ENCODE assay signal across 8 cellular contexts in the genomic region with DNA sequence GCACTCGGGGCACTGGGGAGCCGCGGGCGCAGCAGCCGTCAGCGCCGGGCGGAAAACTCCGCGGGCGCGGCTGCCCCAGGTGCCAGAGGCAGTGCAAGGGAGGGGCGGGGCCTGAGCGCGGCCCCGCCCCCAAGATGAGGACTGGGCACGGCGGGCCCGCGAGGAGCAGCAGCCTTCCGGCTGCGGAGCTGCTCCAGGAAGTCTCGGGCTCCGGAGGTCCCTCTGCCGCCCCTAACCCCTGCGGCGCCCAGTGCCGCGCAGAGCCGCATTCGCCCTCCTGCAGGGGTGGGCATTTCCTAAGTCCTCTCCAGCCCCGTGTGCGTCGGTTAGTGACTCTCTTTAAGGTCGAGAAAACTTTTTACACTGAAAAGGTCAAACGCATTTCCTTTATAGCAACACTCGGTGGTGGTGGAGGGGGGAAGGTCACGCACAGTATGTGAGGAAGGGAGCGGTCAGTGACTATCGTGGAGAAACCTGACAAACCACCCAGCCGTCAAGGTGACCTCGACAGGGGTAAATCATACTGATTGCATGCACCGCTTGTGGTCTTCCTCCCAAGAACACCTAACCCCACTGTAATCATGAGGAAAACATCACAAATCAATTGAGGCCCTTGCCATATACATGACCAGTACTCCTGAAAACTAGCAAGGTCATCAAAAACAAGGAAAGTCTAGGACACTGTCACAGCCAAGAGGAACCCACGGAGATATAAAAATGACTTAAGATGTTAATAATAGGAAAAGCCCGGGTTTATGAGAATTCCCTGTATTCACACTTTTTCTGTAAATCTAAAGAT.
DNase-seq lines count a peak whose midpoint lies in the region; ATAC-seq lines count a peak whose summit lies in the region.

A gene (minus strand): TSS at position 60 of the 799 bp plus-strand sequence. CDS start 32,676 bp downstream, outside the sequence.

- H3K27me3 ChIP-seq in NT2/D1 (ENCODE audit: insufficient read depth, insufficient read length) (no peaks in the 10 kb centered on the region), muscle layer of colon (ENCODE audit: control insufficient read depth in 1 of 2, insufficient read depth in 2 of 2, low read length in 2 of 2) (no peaks in the 10 kb centered on the region)

- H3K9me3 ChIP-seq in NT2/D1 (ENCODE audit: insufficient read depth, low read length) (no peaks in the 10 kb centered on the region), muscle layer of colon (ENCODE audit: low read length) (no peaks in the 10 kb centered on the region)

- peaks cover 4% of the 10 kb centered on the region for H3K36me3 ChIP-seq in NT2/D1 (ENCODE audit: insufficient read depth, insufficient read length, low read length)
- no peaks in the 10 kb centered on the region for H3K36me3 ChIP-seq in muscle layer of colon (ENCODE audit: insufficient read depth, low read length)

- H3K9ac ChIP-seq in NT2/D1 (ENCODE audit: insufficient read length, low read depth) (peak within 1 kb of the TSS; percentile 67), muscle layer of colon (ENCODE audit: low read length) (peak within 1 kb of the TSS; percentile 87)

- H3K4me3 ChIP-seq in NT2/D1 (ENCODE audit: insufficient read length, low read depth) (peak within 1 kb of the TSS; percentile 62), muscle layer of colon (ENCODE audit: low read depth in 1 of 2, low read length in 2 of 2) (peak within 1 kb of the TSS; percentile 87 to 93)

- DNase-seq in COLO668 (lab: John Stamatoyannopoulos, UW; ENCODE audit: unreplicated experiment), result peak; percentile 88
- peak; percentile 55 for DNase-seq in NT2/D1 (ENCODE audit: low read depth, low spot score)
- peak; percentile 91 for DNase-seq in activated CD8-positive, alpha-beta memory T cell treated with anti-CD3 and anti-CD28 coated beads, Interleukin-2, amount 50 U/mL, for 48 hours
- DNase-seq in epithelial cell of prostate (ENCODE audit: low read depth, low spot score), result no peak
- DNase-seq in stimulated activated CD8-positive, alpha-beta memory T cell treated with anti-CD3 and anti-CD28 coated beads, Interleukin-7, amount 100 ng/mL, for 4 hours (ENCODE audit: low read depth in 2 of 2), result peak; percentile 58 to 80

- peak within 1 kb of the TSS; percentile 98 for H3K27ac ChIP-seq in epithelial cell of prostate
- H3K27ac ChIP-seq in muscle layer of colon (ENCODE audit: low read depth, low read length), result peak within 1 kb of the TSS; percentile 99

- ATAC-seq in GM19452 (IDR thresholded peaks at IDR 0.05; ENCODE audit: unreplicated experiment) (peak; percentile 87), HG03571 (IDR thresholded peaks at IDR 0.05; ENCODE audit: unreplicated experiment) (peak; percentile 90)

- H3K4me1 ChIP-seq in NT2/D1 (ENCODE audit: insufficient read depth, insufficient read length) (peaks cover 13% of the 10 kb centered on the region), muscle layer of colon (ENCODE audit: insufficient read depth, low read length) (peaks cover 54% of the 10 kb centered on the region)
